Comparison of ENCODE assay signal across 10 cellular contexts in the genomic region with DNA sequence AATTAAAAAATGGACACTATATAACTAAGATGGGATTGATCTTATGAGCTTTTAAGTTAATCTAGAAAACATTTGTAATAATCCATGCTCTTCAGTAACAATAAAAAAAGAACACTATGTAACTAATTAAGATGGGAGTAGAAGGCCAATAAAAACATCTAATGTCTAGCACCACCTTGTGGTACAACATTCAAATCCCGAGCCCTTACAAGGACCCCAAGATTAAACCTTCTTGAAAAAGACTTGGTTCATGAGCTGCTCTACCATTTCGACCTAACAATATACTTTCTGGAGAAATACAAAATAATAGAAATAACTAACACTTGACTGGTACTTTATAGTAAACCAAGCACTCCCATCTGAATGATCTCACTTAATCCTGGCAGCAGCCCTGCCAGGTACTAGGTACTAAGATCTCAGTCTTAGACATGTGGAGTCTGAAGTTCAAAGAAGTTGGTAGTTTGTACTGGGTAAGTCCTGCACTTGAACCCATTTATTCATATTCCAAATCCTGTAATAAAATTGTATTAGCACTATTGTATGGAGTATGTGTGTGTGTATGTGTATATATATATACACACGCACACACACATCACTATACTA. TPM values are rescaled to one million over a fixed set of nuclear protein-coding genes. Genes with fewer than 3 reads are reported as not detected.
DNase-seq lines count a peak whose midpoint lies in the region; ATAC-seq and TF ChIP-seq lines count a peak whose summit lies in the region.
"Had no signal": no experiment of that assay in that cellular context is flagged by ENCODE, and none has a peak within 500 bp of the region (broad histone marks: within the 10 kb centered on the region; RNA-seq: fewer than 3 reads in every experiment).

No MANE protein-coding gene starts in this region.

- BruUV-seq in Caco-2 (replicated peaks; lab: Mats Ljungman, UMichigan), result no TSS peak

- H3K4me3 ChIP-seq in Caco-2 (ENCODE audit: low read depth, low read length) (no peak overlapping the region), WI38 (ENCODE audit: low read depth, low read length) (no peak overlapping the region)
- H3K4me3 ChIP-seq: SK-N-MC had no signal

- H3K4me1 Mint-ChIP-seq in Caco-2 (ENCODE audit: low read depth, unreplicated experiment), result no peaks in the 10 kb centered on the region

- H3K36me3 Mint-ChIP-seq in Caco-2 (ENCODE audit: insufficient read depth, unreplicated experiment), result no peaks in the 10 kb centered on the region

- CTCF ChIA-PET in Caco-2 (lab: Charles Lee), result interaction anchor here (0.6 to 1.3 kb wide), 8 partner anchors 21 to 297 kb away, joined by 3 to 24 read pairs (median 4); partner anchors contain the start of genes CAPN7 and SH3BP5

- ATAC-seq in GM19455 (IDR thresholded peaks at IDR 0.05; ENCODE audit: unreplicated experiment), result peak; percentile 57
- no peak for ATAC-seq in GM21717 (IDR thresholded peaks at IDR 0.05; ENCODE audit: unreplicated experiment)

- no peaks in the 10 kb centered on the region for H3K4me1 ChIP-seq in Caco-2

- no peaks in the 10 kb centered on the region for H3K9me3 ChIP-seq in Caco-2
- H3K9me3 ChIP-seq: neutrophil had no signal

- TF ChIP-seq CTCF in Caco-2 (IDR thresholded peaks at IDR 0.05; ENCODE audit: insufficient read depth in 1 of 2, low read depth in 1 of 2, low read length in 1 of 2, severe bottlenecking in 1 of 2, unreplicated experiment in 1 of 2), result peak; percentile 42 to 58
- TF ChIP-seq CTCF in WI38 (IDR thresholded peaks at IDR 0.05; ENCODE audit: low read depth, low read length), result peak; percentile 38; the same call in 1 of the 2 replicates

- no peaks in the 10 kb centered on the region for H3K27me3 ChIP-seq in Caco-2 (replicated peaks; ENCODE audit: control insufficient read depth, insufficient read depth, low read length)
- H3K27me3 ChIP-seq: neutrophil had no signal

- peak in 1 of 2 experiments; percentile 39 for DNase-seq in Caco-2
- DNase-seq in NCI-H1694 (lab: John Stamatoyannopoulos, UW), result peak; percentile 48
- DNase-seq in glomerular visceral epithelial cell (ENCODE audit: extremely low spot score), result peak; percentile 49
- DNase-seq in pulmonary artery endothelial cell (ENCODE audit: low read depth, low spot score), result peak; percentile 46
- DNase-seq in cerebellar nuclear complex (lab: John Stamatoyannopoulos, UW), result no peak

- H3K36me3 ChIP-seq in Caco-2 (ENCODE audit: control insufficient read depth, insufficient read depth, low read length), result no peaks in the 10 kb centered on the region

- H3K9me3 Mint-ChIP-seq in Caco-2 (ENCODE audit: unreplicated experiment), result no peaks in the 10 kb centered on the region

- H3K27ac Mint-ChIP-seq in Caco-2 (ENCODE audit: unreplicated experiment), result no peak overlapping the region

- intact Hi-C loops in Caco-2 (cut with micrococcal nuclease; ENCODE audit: unreplicated experiment), result loop anchor here (1.0 to 10.0 kb wide), 4 partner anchors 137 to 301 kb away; no protein-coding TSS in a partner anchor

- no peak overlapping the region for H3K4me3 Mint-ChIP-seq in Caco-2 (ENCODE audit: unreplicated experiment)

- POLR2A ChIA-PET in Caco-2 (lab: Charles Lee), result no interaction called here

- H3K27me3 Mint-ChIP-seq in Caco-2 (ENCODE audit: insufficient read depth, unreplicated experiment), result no peaks in the 10 kb centered on the region

RNA-seq across cellular contexts. Expression of gene METTL6, which starts 21.8 kb away (rescaled TPM):
- 18.5 and 18.9 TPM in 2 replicates for total RNA-seq in Caco-2 (2022)
- total RNA-seq in pulmonary artery endothelial cell, result 27.0 and 38.7 TPM in 2 replicates

RNA-seq across cellular contexts. Expression of gene EAF1, which starts 21.8 kb away (rescaled TPM):
- total RNA-seq in Caco-2 (2022), result 33.0 and 33.5 TPM in 2 replicates
- 18.5 and 31.3 TPM in 2 replicates for total RNA-seq in pulmonary artery endothelial cell

Comparison
In these comparisons a context has a peak if more than half of its experiments do, and no peak if none do; other contexts are left out.
1. DNase-seq: peak in NCI-H1694 (single experiment), glomerular visceral epithelial cell (single experiment) and pulmonary artery endothelial cell (single experiment); none in cerebellar nuclear complex (0 of 2).